ENCODE assay signal across 11 cellular contexts in the genomic region with DNA sequence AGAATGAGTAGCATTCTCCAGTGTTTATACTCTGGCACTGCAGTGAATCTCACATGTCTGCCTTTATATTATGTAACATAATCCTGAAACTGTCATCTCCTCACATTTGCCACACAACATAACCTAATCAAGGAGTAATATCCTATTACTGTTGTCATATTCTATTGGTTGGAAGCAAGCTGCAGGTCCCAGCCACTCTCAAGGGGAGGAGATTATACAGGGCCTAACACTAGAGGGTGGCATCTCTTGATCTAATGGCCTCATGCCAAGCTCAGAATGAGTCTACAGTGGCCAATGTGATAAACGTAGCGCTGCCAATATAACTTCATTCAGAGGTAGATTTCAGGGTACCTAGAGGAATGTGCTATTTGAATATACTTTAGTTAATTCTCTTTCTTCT.
"Had no signal": no experiment of that assay in that cellular context is flagged by ENCODE, and none has a peak within 500 bp of the region (broad histone marks: within the 10 kb centered on the region; RNA-seq: fewer than 3 reads in every experiment).

No MANE protein-coding gene starts in this region.

- ATAC-seq: heart right ventricle; left colon; natural killer cell treated with Interleukin-12 subunit alpha and Interleukin-12 subunit beta and Interleukin-15 and Interleukin-18, amount 100 ng/mL, for 72 hours had no signal

- H3K4me3 ChIP-seq: heart right ventricle, tibial artery had no signal

- H3K4me1 ChIP-seq: heart right ventricle, tibial artery had no signal

- H3K36me3 ChIP-seq: tibial artery had no signal

- H3K9me3 ChIP-seq: tibial artery had no signal

- H3K27ac ChIP-seq: epithelial cell of prostate, heart right ventricle, tibial artery had no signal

- DNase-seq: activated gamma-delta T cell treated with Interleukin-2 at 50 U/mL for 16 hours; activated T-cell treated with anti-CD3 and anti-CD28 coated beads, Interleukin-2, amount 50 U/mL, for 1 hour; central memory CD4-positive, alpha-beta T cell; cortex of kidney; heart right ventricle; left colon; retina; stimulated activated CD4-positive, alpha-beta T cell treated with anti-CD3 and anti-CD28 coated beads, Interleukin-4, amount 100 ng/mL, for 1 hour; tibial artery had no signal

- H3K27me3 ChIP-seq: heart right ventricle, tibial artery had no signal
